In genomic region chr3:67655364-67656121, GRCh38 we compare ENCODE assay signal across 1 cellular context.
TF ChIP-seq lines count a peak whose summit lies in the region.

No MANE protein-coding gene starts in this region.

TF ChIP-seq in GM12878, 131 proteins besides CTCF, POLR2A, EP300 and RAD21 (continued from another document):
- 0 out of 2 replicates have a peak, but pooled peaks have one; percentile 26 for TF ChIP-seq NKRF (conservative IDR thresholded peaks at IDR 0.05)
- TF ChIP-seq SIX5 (IDR thresholded peaks at IDR 0.05; ENCODE audit: low read depth, low read length, severe bottlenecking), result no peak
- peak; percentile 30; the same call in 1 of the 2 replicates for TF ChIP-seq TAF1 (IDR thresholded peaks at IDR 0.05; ENCODE audit: borderline replicate concordance, low read depth, low read length)
- TF ChIP-seq NFXL1 (IDR thresholded peaks at IDR 0.05; ENCODE audit: borderline replicate concordance), result no peak
- TF ChIP-seq CEBPZ (IDR thresholded peaks at IDR 0.05; ENCODE audit: low read depth, low read length), result no peak
- no peak for TF ChIP-seq E2F4 (IDR thresholded peaks at IDR 0.05; ENCODE audit: low read depth, low read length)
- TF ChIP-seq CREB1 (IDR thresholded peaks at IDR 0.05; ENCODE audit: low read depth), result peak; percentile 14; the same call in 1 of the 2 replicates
- TF ChIP-seq YBX1 (IDR thresholded peaks at IDR 0.05), result no peak
- no peak for TF ChIP-seq SIN3A (IDR thresholded peaks at IDR 0.05; ENCODE audit: low read depth, low read length)
